ENCODE assay signal across 23 cellular contexts in the genomic region with DNA sequence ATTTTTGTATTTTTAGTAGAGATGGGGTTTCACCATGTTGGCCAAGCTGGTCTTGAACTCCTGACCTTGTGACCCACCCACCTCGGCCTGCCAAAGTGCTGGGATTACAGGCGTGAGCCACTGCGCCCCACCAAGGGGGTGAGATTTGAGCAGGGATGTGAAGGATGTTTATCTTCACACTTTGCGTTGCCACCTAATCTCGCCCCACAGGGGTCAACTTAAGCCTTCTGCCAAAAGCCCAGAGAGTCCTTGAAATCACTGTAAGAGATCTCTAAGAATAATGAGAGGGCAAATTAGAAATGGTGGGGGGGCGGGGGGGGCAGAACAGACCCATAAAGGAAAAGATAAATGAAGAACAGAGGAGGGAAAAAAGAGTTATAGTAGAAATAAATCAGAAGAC.
DNase-seq lines count a peak whose midpoint lies in the region; ATAC-seq and TF ChIP-seq lines count a peak whose summit lies in the region.
"Had no signal": no experiment of that assay in that cellular context is flagged by ENCODE, and none has a peak within 500 bp of the region (broad histone marks: within the 10 kb centered on the region; RNA-seq: fewer than 3 reads in every experiment).

No MANE protein-coding gene starts in this region.

- no TSS peak for BruUV-seq in PC-9 (replicated peaks; lab: Mats Ljungman, UMichigan)

- peaks cover 8% of the 10 kb centered on the region for H3K27me3 Mint-ChIP-seq in endothelial cell (ENCODE audit: unreplicated experiment)

- no peak overlapping the region for H3K4me3 ChIP-seq in PC-9
- H3K4me3 ChIP-seq in upper lobe of right lung, result no peak overlapping the region
- no peak overlapping the region for H3K4me3 ChIP-seq in HAP-1
- H3K4me3 ChIP-seq: K562, SK-N-MC had no signal

- in situ Hi-C loops in HAP-1 (cut with MboI; ENCODE audit: low sequenced_read_pairs), result no loop called here

- H3K4me1 ChIP-seq in PC-9 (replicated peaks; ENCODE audit: insufficient read depth), result peaks cover 24% of the 10 kb centered on the region
- peaks cover 12% of the 10 kb centered on the region for H3K4me1 ChIP-seq in upper lobe of right lung
- H3K4me1 ChIP-seq in HAP-1, result no peaks in the 10 kb centered on the region
- H3K4me1 ChIP-seq: BE2C had no signal

- peaks cover 17% of the 10 kb centered on the region for H3K4me1 Mint-ChIP-seq in endothelial cell (ENCODE audit: unreplicated experiment)

- intact Hi-C loops in PC-9 (cut with micrococcal nuclease; ENCODE audit: unreplicated experiment), result loop anchor here (5.0 kb wide), 1 partner anchor 111 kb away; no protein-coding TSS in a partner anchor
- intact Hi-C loops in upper lobe of right lung (cut with DNase I), result no loop called here

- H3K27me3 ChIP-seq in PC-9 (ENCODE audit: insufficient read depth, low read depth), result no peaks in the 10 kb centered on the region
- H3K27me3 ChIP-seq in upper lobe of right lung, result no peaks in the 10 kb centered on the region
- no peaks in the 10 kb centered on the region for H3K27me3 ChIP-seq in HAP-1 (ENCODE audit: low read depth)
- H3K27me3 ChIP-seq: BE2C had no signal

- H3K79me2 ChIP-seq in PC-9 (ENCODE audit: low read depth), result no peaks in the 10 kb centered on the region

- H3K36me3 Mint-ChIP-seq in endothelial cell (ENCODE audit: low read depth, unreplicated experiment), result no peaks in the 10 kb centered on the region
- H3K36me3 Mint-ChIP-seq: CD14-positive monocyte had no signal

- no peaks in the 10 kb centered on the region for H3K9me3 Mint-ChIP-seq in endothelial cell (ENCODE audit: unreplicated experiment)

- no peak overlapping the region for H3K4me2 ChIP-seq in PC-9

- no peaks in the 10 kb centered on the region for H3K9me2 ChIP-seq in PC-9 (ENCODE audit: insufficient read depth)

- H3K4me3 Mint-ChIP-seq in endothelial cell (ENCODE audit: unreplicated experiment), result no peak overlapping the region

- TF ChIP-seq CTCF in PC-9 (conservative IDR thresholded peaks at IDR 0.05) (no peak), endothelial cell (IDR thresholded peaks at IDR 0.05; ENCODE audit: unreplicated experiment) (no peak), upper lobe of right lung (IDR thresholded peaks at IDR 0.05) (no peak)

- peak overlapping the region; percentile 100 for H3K27ac Mint-ChIP-seq in endothelial cell (ENCODE audit: unreplicated experiment)
- H3K27ac Mint-ChIP-seq: CD14-positive monocyte had no signal

- H2AFZ ChIP-seq in PC-9, result no peak overlapping the region

- POLR2A ChIA-PET in PC-9 (lab: Charles Lee; ENCODE audit: unreplicated experiment), result no interaction called here

- no peaks in the 10 kb centered on the region for H3K9me3 ChIP-seq in PC-9 (ENCODE audit: insufficient read depth, low read depth)
- peaks cover 3% of the 10 kb centered on the region for H3K9me3 ChIP-seq in upper lobe of right lung
- H3K9me3 ChIP-seq in HAP-1, result no peaks in the 10 kb centered on the region
- H3K9me3 ChIP-seq: BE2C had no signal

- H3K27ac ChIP-seq in PC-9, result peak overlapping the region; percentile 85; the same call in 1 of the 2 replicates
- peak overlapping the region; percentile 89 for H3K27ac ChIP-seq in upper lobe of right lung
- H3K27ac ChIP-seq: SK-N-MC had no signal

- no peaks in the 10 kb centered on the region for H3K36me3 ChIP-seq in PC-9 (ENCODE audit: low read depth)
- H3K36me3 ChIP-seq in upper lobe of right lung, result no peaks in the 10 kb centered on the region
- H3K36me3 ChIP-seq in HAP-1 (replicated peaks), result no peaks in the 10 kb centered on the region
- H3K36me3 ChIP-seq: BE2C had no signal

- no peak for ATAC-seq in upper lobe of right lung
- ATAC-seq: K562, Panc1 had no signal

- CTCF ChIA-PET in PC-9 (lab: Charles Lee), result no interaction called here

- peak; percentile 46 for DNase-seq in activated effector memory CD4-positive, alpha-beta T cell treated with anti-CD3 and anti-CD28 coated beads, Interleukin-2, amount 50 U/mL, for 16 hours
- DNase-seq in activated effector memory CD4-positive, alpha-beta T cell treated with Interleukin-2 at 50 U/mL for 16 hours, result no peak
- no peak for DNase-seq in PC-9
- DNase-seq in endothelial cell (ENCODE audit: low spot score), result no peak
- DNase-seq in upper lobe of right lung, result no peak
- DNase-seq in glomerular visceral epithelial cell (ENCODE audit: extremely low spot score), result no peak
- no peak for DNase-seq in HAP-1 (ENCODE audit: low spot score in 2 of 2)
- DNase-seq: 8988T, ACHN, BE2C, Calu3, DMS153, MV-4-11, NCI-H1105, NCI-H146, NCI-H2029, NCI-H2227 treated with DMSO at 0.1 percent for 48 hours, NCI-H526 treated with DMSO at 0.1 percent for 48 hours, SHP77 treated with DMSO at 0.1 percent for 48 hours had no signal

- H3F3A ChIP-seq in PC-9 (ENCODE audit: insufficient read depth, low read depth), result peaks cover 37% of the 10 kb centered on the region

- H4K20me1 ChIP-seq in PC-9 (ENCODE audit: insufficient read depth), result no peaks in the 10 kb centered on the region
